ENCODE assay signal across 8 cellular contexts in genomic region chr11:120168108-120168959, GRCh38. TPM values are rescaled to one million over a fixed set of nuclear protein-coding genes. Genes with fewer than 3 reads are reported as not detected.
A peak's percentile ranks its signal among the peaks of the same experiment; 100 is the strongest.
DNase-seq lines count a peak whose midpoint lies in the region; ATAC-seq and TF ChIP-seq lines count a peak whose summit lies in the region.

No MANE protein-coding gene starts in this region.

- no peak overlapping the region for H3K27ac ChIP-seq in psoas muscle

- H3K4me3 ChIP-seq in psoas muscle = peak overlapping the region; percentile 62

- intact Hi-C loops in activated B cell treated with CpG ODN at 0.5 μM for 24 hours (cut with micrococcal nuclease) (loop anchor here (2.0 kb wide), 1 partner anchor 502 kb away; no protein-coding TSS in a partner anchor), cardiac septum (cut with DNase I) (no loop called here), psoas muscle (cut with DNase I) (no loop called here)

- TF ChIP-seq CTCF in activated B cell treated with CpG ODN at 0.5 μM for 24 hours (IDR thresholded peaks at IDR 0.05) (no peak), psoas muscle (IDR thresholded peaks at IDR 0.05) (no peak)

- H3K36me3 Mint-ChIP-seq in activated B cell treated with CpG ODN at 0.5 μM for 24 hours (ENCODE audit: low read depth) = peaks cover 2% of the 10 kb centered on the region

- H3K27ac Mint-ChIP-seq in activated B cell treated with CpG ODN at 0.5 μM for 24 hours = no peak overlapping the region

- CTCF ChIA-PET in activated B cell treated with CpG ODN at 0.5 μM for 24 hours (lab: Charles Lee) = no interaction called here

- H3K27me3 Mint-ChIP-seq in activated B cell treated with CpG ODN at 0.5 μM for 24 hours = peaks cover 74% of the 10 kb centered on the region

- H3K9me3 Mint-ChIP-seq in activated B cell treated with CpG ODN at 0.5 μM for 24 hours = peaks cover 20% of the 10 kb centered on the region

- H3K36me3 ChIP-seq in psoas muscle (ENCODE audit: insufficient read depth in 1 of 2, low read depth in 1 of 2) = no peaks in the 10 kb centered on the region

- ATAC-seq in activated B cell treated with CpG ODN at 0.5 μM for 24 hours (ENCODE audit: low read depth) (no peak), psoas muscle (peak in 3 of 4 donors; percentile 9 to 21 (median 13)), HG02571 (IDR thresholded peaks at IDR 0.05; ENCODE audit: unreplicated experiment) (no peak), HG03196 (IDR thresholded peaks at IDR 0.05; ENCODE audit: unreplicated experiment) (no peak)

- peak; percentile 1 for DNase-seq in GM03348 (ENCODE audit: low spot score)
- DNase-seq in activated B cell treated with CpG ODN at 0.5 μM for 24 hours = no peak
- DNase-seq in cardiac septum (ENCODE audit: low spot score) = peak; percentile 35
- DNase-seq in psoas muscle = no peak
- no peak for DNase-seq in GM19238 (ENCODE audit: insufficient read length, low spot score)
- DNase-seq in stimulated activated CD4-positive, alpha-beta T cell treated with anti-CD3 and anti-CD28 coated beads, Interleukin-2, amount 100 ng/mL, for 24 hours = no peak

- H3K27me3 ChIP-seq in psoas muscle (ENCODE audit: insufficient read depth in 3 of 3, low read length in 2 of 3) = peaks cover 0 to 69% (median 17%) of the 10 kb centered on the region in 3 donors

- POLR2A ChIA-PET in activated B cell treated with CpG ODN at 0.5 μM for 24 hours (lab: Charles Lee) = no interaction called here

- H3K4me3 Mint-ChIP-seq in activated B cell treated with CpG ODN at 0.5 μM for 24 hours = peak overlapping the region; percentile 53

- H3K9me3 ChIP-seq in psoas muscle = no peaks in the 10 kb centered on the region

- 33 to 34% (median 34%) methylated on average over 35 of the region's 35 CpGs for WGBS in psoas muscle, 3 donors

- H3K4me1 Mint-ChIP-seq in activated B cell treated with CpG ODN at 0.5 μM for 24 hours = peaks cover 12% of the 10 kb centered on the region

- no peaks in the 10 kb centered on the region for H3K4me1 ChIP-seq in psoas muscle

RNA-seq across cellular contexts. Expression of gene TRIM29, which starts 30.4 kb away (rescaled TPM):
- total RNA-seq in activated B cell treated with CpG ODN at 0.5 μM for 24 hours (not detected in 2 replicates), cardiac septum (not detected), psoas muscle (under 1 TPM in 2 of 4 donors, not detected in 2; 0.24 to 0.91 TPM)
- under 1 TPM; 0.09 to 0.44 (median 0.37) TPM for polyA plus RNA-seq in psoas muscle

RNA-seq across cellular contexts. Expression of gene OAF, which starts 42.5 kb away (rescaled TPM):
- total RNA-seq in activated B cell treated with CpG ODN at 0.5 μM for 24 hours = 0.78 and 0.98 TPM in 2 replicates
- 17.8 TPM for total RNA-seq in cardiac septum
- total RNA-seq in psoas muscle = 10 to 100 TPM in 2 of 4 donors, 1 to 10 TPM in 2; 5.6 to 15.3 (median 9.4) TPM
- 1 to 10 TPM; 3.2 to 9.0 (median 8.1) TPM for polyA plus RNA-seq in psoas muscle

Comparison
In these comparisons a context has a peak if more than half of its experiments do, and no peak if none do; other contexts are left out.
1. DNase-seq: peak in GM03348 (single experiment) and cardiac septum (single experiment); none in activated B cell treated with CpG ODN at 0.5 μM for 24 hours (single experiment), psoas muscle (0 of 2), GM19238 (single experiment) and stimulated activated CD4-positive, alpha-beta T cell treated with anti-CD3 and anti-CD28 coated beads, Interleukin-2, amount 100 ng/mL, for 24 hours (0 of 2).
2. ATAC-seq: peak in psoas muscle (3 of 4); none in activated B cell treated with CpG ODN at 0.5 μM for 24 hours (single experiment), HG02571 (single experiment) and HG03196 (single experiment).